9 cellular contexts compared by ENCODE assay signal in genomic region chr1:160098852-160099647, GRCh38. TPM values are rescaled to one million over a fixed set of nuclear protein-coding genes. Genes with fewer than 3 reads are reported as not detected.
DNase-seq lines count a peak whose midpoint lies in the region; ATAC-seq and TF ChIP-seq lines count a peak whose summit lies in the region.
"Had no signal": no experiment of that assay in that cellular context is flagged by ENCODE, and none has a peak within 500 bp of the region (broad histone marks: within the 10 kb centered on the region; RNA-seq: fewer than 3 reads in every experiment).

No MANE protein-coding gene starts in this region.

- peak overlapping the region; percentile 98 for H3K4me2 ChIP-seq in BLaER1

- peak overlapping the region; percentile 69 for H3K4me3 Mint-ChIP-seq in dendritic cell treated with granulocyte-macrophage colony-stimulating factor and Interleukin-4, amounts not matched to agents 40 ng/mL and 50 ng/mL, for 4 days

- WGBS in liver, result 4% methylated on average over 40 of the region's 40 CpGs

- intact Hi-C loops in dendritic cell treated with granulocyte-macrophage colony-stimulating factor and Interleukin-4, amounts not matched to agents 40 ng/mL and 50 ng/mL, for 4 days (cut with micrococcal nuclease), result no loop called here

- H3K9me3 Mint-ChIP-seq in dendritic cell treated with granulocyte-macrophage colony-stimulating factor and Interleukin-4, amounts not matched to agents 40 ng/mL and 50 ng/mL, for 4 days, result no peaks in the 10 kb centered on the region

- peak in 1 of 2 donors; percentile 17 for TF ChIP-seq RAD21 in liver (IDR thresholded peaks at IDR 0.05)

- H3K4me1 ChIP-seq in BLaER1, result peaks cover 74% of the 10 kb centered on the region
- H3K4me1 ChIP-seq in liver (ENCODE audit: control insufficient read depth in 4 of 4, insufficient read depth in 4 of 4, low read length in 3 of 4), result peaks cover 25 to 61% (median 52%) of the 10 kb centered on the region in 4 donors

- no peaks in the 10 kb centered on the region for H3K9me3 ChIP-seq in BLaER1
- H3K9me3 ChIP-seq in liver (ENCODE audit: control insufficient read depth in 4 of 4, low read length in 3 of 4), result no peaks in the 10 kb centered on the region

- no peak for TF ChIP-seq CTCF in liver (IDR thresholded peaks at IDR 0.05; ENCODE audit: low read depth, low read length, missing input control)

- ATAC-seq in GM19328 (IDR thresholded peaks at IDR 0.05; ENCODE audit: unreplicated experiment), result peak; percentile 81
- peak; percentile 81 for ATAC-seq in HG03460 (IDR thresholded peaks at IDR 0.05; ENCODE audit: unreplicated experiment)

- H3K36me3 Mint-ChIP-seq in dendritic cell treated with granulocyte-macrophage colony-stimulating factor and Interleukin-4, amounts not matched to agents 40 ng/mL and 50 ng/mL, for 4 days (ENCODE audit: low read depth), result peaks cover 18% of the 10 kb centered on the region

- peaks cover 37% of the 10 kb centered on the region; the same call in 1 of the 2 replicates for H4K20me1 ChIP-seq in BLaER1

- H3K27me3 Mint-ChIP-seq in dendritic cell treated with granulocyte-macrophage colony-stimulating factor and Interleukin-4, amounts not matched to agents 40 ng/mL and 50 ng/mL, for 4 days, result no peaks in the 10 kb centered on the region

- DNase-seq in NCI-H69 (lab: John Stamatoyannopoulos, UW), result peak; percentile 99
- peak; percentile 97 for DNase-seq in activated CD4-positive, alpha-beta T cell treated with anti-CD3 and anti-CD28 coated beads, Interleukin-2, amount 50 U/mL, for 24 hours (ENCODE audit: low read depth in 1 of 2, low spot score in 1 of 2)
- peak; percentile 98 for DNase-seq in stimulated activated CD4-positive, alpha-beta T cell treated with anti-CD3 and anti-CD28 coated beads, Interleukin-2, amount 100 ng/mL, for 48 hours

- H3K4me3 ChIP-seq in BLaER1 (peak overlapping the region; percentile 67), liver (ENCODE audit: low read depth in 1 of 3, low read length in 3 of 3) (peak overlapping the region; percentile 30 to 79 (median 56))

- H3K36me3 ChIP-seq in BLaER1, result peaks cover 18% of the 10 kb centered on the region
- H3K36me3 ChIP-seq in liver (ENCODE audit: control insufficient read depth in 4 of 4, insufficient read depth in 3 of 4, low read depth in 1 of 4, low read length in 3 of 4), result no peaks in the 10 kb centered on the region

- peak overlapping the region; percentile 76 for H3K9ac ChIP-seq in BLaER1
- peak overlapping the region; percentile 40 to 83 for H3K9ac ChIP-seq in liver (ENCODE audit: low read depth in 1 of 2, low read length in 2 of 2)

- H3K27me3 ChIP-seq in BLaER1 (no peaks in the 10 kb centered on the region), liver (ENCODE audit: control insufficient read depth in 4 of 4, insufficient read depth in 4 of 4, low read length in 3 of 4) (no peaks in the 10 kb centered on the region)

- H3K4me1 Mint-ChIP-seq in dendritic cell treated with granulocyte-macrophage colony-stimulating factor and Interleukin-4, amounts not matched to agents 40 ng/mL and 50 ng/mL, for 4 days (ENCODE audit: low read depth), result peaks cover 70% of the 10 kb centered on the region

- H3K27ac Mint-ChIP-seq in dendritic cell treated with granulocyte-macrophage colony-stimulating factor and Interleukin-4, amounts not matched to agents 40 ng/mL and 50 ng/mL, for 4 days, result peak overlapping the region; percentile 80

- H3K27ac ChIP-seq in BLaER1 (peak overlapping the region; percentile 70), liver (ENCODE audit: low read depth in 1 of 2, low read length in 2 of 2) (peak overlapping the region; percentile 86 to 92)

TF ChIP-seq in liver, 16 proteins besides CTCF, POLR2A, EP300 and RAD21:
- TF ChIP-seq, protein P1, sequence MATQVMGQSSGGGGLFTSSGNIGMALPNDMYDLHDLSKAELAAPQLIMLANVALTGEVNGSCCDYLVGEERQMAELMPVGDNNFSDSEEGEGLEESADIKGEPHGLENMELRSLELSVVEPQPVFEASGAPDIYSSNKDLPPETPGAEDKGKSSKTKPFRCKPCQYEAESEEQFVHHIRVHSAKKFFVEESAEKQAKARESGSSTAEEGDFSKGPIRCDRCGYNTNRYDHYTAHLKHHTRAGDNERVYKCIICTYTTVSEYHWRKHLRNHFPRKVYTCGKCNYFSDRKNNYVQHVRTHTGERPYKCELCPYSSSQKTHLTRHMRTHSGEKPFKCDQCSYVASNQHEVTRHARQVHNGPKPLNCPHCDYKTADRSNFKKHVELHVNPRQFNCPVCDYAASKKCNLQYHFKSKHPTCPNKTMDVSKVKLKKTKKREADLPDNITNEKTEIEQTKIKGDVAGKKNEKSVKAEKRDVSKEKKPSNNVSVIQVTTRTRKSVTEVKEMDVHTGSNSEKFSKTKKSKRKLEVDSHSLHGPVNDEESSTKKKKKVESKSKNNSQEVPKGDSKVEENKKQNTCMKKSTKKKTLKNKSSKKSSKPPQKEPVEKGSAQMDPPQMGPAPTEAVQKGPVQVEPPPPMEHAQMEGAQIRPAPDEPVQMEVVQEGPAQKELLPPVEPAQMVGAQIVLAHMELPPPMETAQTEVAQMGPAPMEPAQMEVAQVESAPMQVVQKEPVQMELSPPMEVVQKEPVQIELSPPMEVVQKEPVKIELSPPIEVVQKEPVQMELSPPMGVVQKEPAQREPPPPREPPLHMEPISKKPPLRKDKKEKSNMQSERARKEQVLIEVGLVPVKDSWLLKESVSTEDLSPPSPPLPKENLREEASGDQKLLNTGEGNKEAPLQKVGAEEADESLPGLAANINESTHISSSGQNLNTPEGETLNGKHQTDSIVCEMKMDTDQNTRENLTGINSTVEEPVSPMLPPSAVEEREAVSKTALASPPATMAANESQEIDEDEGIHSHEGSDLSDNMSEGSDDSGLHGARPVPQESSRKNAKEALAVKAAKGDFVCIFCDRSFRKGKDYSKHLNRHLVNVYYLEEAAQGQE (IDR thresholded peaks at IDR 0.05), result peak; percentile 27
- TF ChIP-seq SP1 (IDR thresholded peaks at IDR 0.05) (peak; percentile 37), TAF1 (conservative IDR thresholded peaks at IDR 0.05) (no peak), JUND (IDR thresholded peaks at IDR 0.05) (peak in 1 of 2 donors; percentile 50), RXRA (IDR thresholded peaks at IDR 0.05) (peak in 1 of 2 donors; percentile 39)

RNA-seq across cellular contexts. Expression of gene IGSF8, which starts 0.6 kb away (rescaled TPM):
- total RNA-seq in liver, result 10 to 100 TPM in 1 of 2 donors, 1 to 10 TPM in 1; 9.8 to 24.3 TPM
- polyA plus RNA-seq in liver, result 10 to 100 TPM; 17.5 to 23.0 TPM

RNA-seq across cellular contexts. Expression of gene ATP1A2, which starts 16.5 kb away (rescaled TPM):
- 1 to 10 TPM in 1 of 2 donors, under 1 TPM in 1; 0.09 to 1.5 TPM for total RNA-seq in liver
- under 1 TPM; 0.21 to 0.37 TPM for polyA plus RNA-seq in liver
- total RNA-seq: activated CD8-positive, alpha-beta memory T cell treated with anti-CD3 and anti-CD28 coated beads for 36 hours had no signal

RNA-seq across cellular contexts. Expression of gene KCNJ9, which starts 17.7 kb away (rescaled TPM):
- total RNA-seq in liver, result not detected
- not detected for polyA plus RNA-seq in liver
- total RNA-seq: activated CD8-positive, alpha-beta memory T cell treated with anti-CD3 and anti-CD28 coated beads for 36 hours had no signal

RNA-seq across cellular contexts. Expression of gene KCNJ10, which starts 29.1 kb away (rescaled TPM):
- total RNA-seq in liver, result 1 to 10 TPM in 1 of 2 donors, under 1 TPM in 1; 0.50 to 1.6 TPM
- polyA plus RNA-seq in liver, result under 1 TPM; 0.48 to 0.53 TPM
- total RNA-seq: activated CD8-positive, alpha-beta memory T cell treated with anti-CD3 and anti-CD28 coated beads for 36 hours had no signal

RNA-seq across cellular contexts. Expression of gene ATP1A4, which starts 52.4 kb away (rescaled TPM):
- not detected for total RNA-seq in liver
- not detected for polyA plus RNA-seq in liver
- total RNA-seq: activated CD8-positive, alpha-beta memory T cell treated with anti-CD3 and anti-CD28 coated beads for 36 hours had no signal

Comparison
In these comparisons a context has a peak if more than half of its experiments do, and no peak if none do; other contexts are left out.
1. Peak in every context shown above with its lines: DNase-seq, ATAC-seq, H3K4me3 ChIP-seq and H3K27ac ChIP-seq.